In the genomic region with DNA sequence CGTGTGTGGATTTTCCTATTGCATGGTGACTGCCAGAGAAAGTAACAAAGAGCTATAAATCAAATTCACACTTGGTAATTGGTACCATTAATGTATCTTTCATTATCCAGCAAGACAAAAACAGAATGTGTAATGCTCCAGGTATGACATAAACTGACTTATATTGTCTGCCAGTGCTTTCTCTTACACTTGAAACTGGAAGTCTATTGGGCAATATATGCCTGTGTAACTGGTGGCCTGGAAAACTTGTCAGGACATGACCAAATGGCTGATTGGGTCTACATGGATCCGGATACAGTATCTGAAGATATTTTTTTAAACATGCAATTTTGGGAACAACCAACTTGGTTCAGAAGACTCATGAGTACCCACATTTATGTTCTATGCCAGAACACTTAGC, we compare ENCODE assay signal across 14 cellular contexts.
"Had no signal": no experiment of that assay in that cellular context is flagged by ENCODE, and none has a peak within 500 bp of the region (broad histone marks: within the 10 kb centered on the region; RNA-seq: fewer than 3 reads in every experiment).

No MANE protein-coding gene starts in this region.

- H3K27me3 Mint-ChIP-seq: type B pancreatic cell had no signal

- H3K27me3 ChIP-seq: esophagus muscularis mucosa, suprapubic skin had no signal

- H3K4me1 Mint-ChIP-seq: endodermal cell had no signal

- H3K4me3 Mint-ChIP-seq: activated T-cell treated with anti-CD3 and anti-CD28 coated beads, Interleukin-2, amount 50 U/mL, for 4 hours; endodermal cell; nephron; type B pancreatic cell had no signal

- ATAC-seq: activated naive CD4-positive, alpha-beta T cell treated with anti-CD3 and anti-CD28 coated beads, Interleukin-2, amount 50 U/mL, for 72 hours; activated T-cell treated with anti-CD3 and anti-CD28 coated beads, Interleukin-2, amount 50 U/mL, for 4 hours; left cardiac atrium; lower lobe of right lung had no signal

- H3K36me3 ChIP-seq: esophagus muscularis mucosa, lower lobe of right lung, suprapubic skin had no signal

- H3K27ac Mint-ChIP-seq: activated naive CD4-positive, alpha-beta T cell treated with anti-CD3 and anti-CD28 coated beads, Interleukin-2, amount 50 U/mL, for 72 hours; endodermal cell; nephron; type B pancreatic cell had no signal

- H3K27ac ChIP-seq: esophagus muscularis mucosa, lower lobe of right lung, suprapubic skin had no signal

- H3K36me3 Mint-ChIP-seq: type B pancreatic cell had no signal

- H3K4me3 ChIP-seq: esophagus muscularis mucosa, lower lobe of right lung, suprapubic skin had no signal

- H3K4me1 ChIP-seq: lower lobe of right lung, suprapubic skin had no signal

- DNase-seq: activated CD4-positive, alpha-beta T cell treated with anti-CD3 and anti-CD28 coated beads for 1 hour; activated CD4-positive, alpha-beta T cell treated with anti-CD3 and anti-CD28 coated beads, Interleukin-2, amount 50 U/mL, for 48 hours; activated effector memory CD4-positive, alpha-beta T cell treated with anti-CD3 and anti-CD28 coated beads, Interleukin-2, amount 50 U/mL, for 16 hours; activated T-cell treated with anti-CD3 and anti-CD28 coated beads, Interleukin-2, amount 50 U/mL, for 4 hours; endodermal cell; left cardiac atrium; lower lobe of right lung; stimulated activated CD4-positive, alpha-beta T cell treated with anti-CD3 and anti-CD28 coated beads, Interleukin-12 subunit alpha, Interleukin-12 subunit beta, amount 100 ng/mL, for 4 hours; stimulated activated naive CD4-positive, alpha-beta T cell treated with Interleukin-2 at 50 U/mL for 16 hours had no signal

- H3K9me3 Mint-ChIP-seq: endodermal cell, type B pancreatic cell had no signal
